Comparison of ENCODE assay signal across 21 cellular contexts in the genomic region with DNA sequence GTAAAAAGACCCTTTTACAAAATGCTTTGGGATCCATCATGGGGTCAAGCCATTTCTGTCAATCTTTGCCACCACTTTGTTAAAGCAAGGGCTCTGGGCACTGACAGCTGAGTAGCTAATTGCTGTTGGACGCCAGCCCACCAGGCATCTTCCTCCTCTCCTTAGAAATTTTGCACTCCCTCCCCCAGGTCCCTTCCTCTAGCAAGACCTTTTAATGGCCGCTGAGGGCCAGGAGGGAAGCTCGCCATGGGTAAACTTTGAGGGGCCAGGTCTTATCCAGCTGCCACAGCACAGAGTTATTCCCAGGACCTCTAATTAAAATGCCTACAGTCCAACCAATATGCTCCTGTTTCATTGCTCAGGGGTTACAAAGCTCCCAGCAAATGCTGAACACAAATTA.
DNase-seq lines count a peak whose midpoint lies in the region; ATAC-seq and TF ChIP-seq lines count a peak whose summit lies in the region.
"Had no signal": no experiment of that assay in that cellular context is flagged by ENCODE, and none has a peak within 500 bp of the region (broad histone marks: within the 10 kb centered on the region; RNA-seq: fewer than 3 reads in every experiment).

No MANE protein-coding gene starts in this region.

- no peaks in the 10 kb centered on the region for H3K9me3 Mint-ChIP-seq in activated naive CD4-positive, alpha-beta T cell treated with anti-CD3 and anti-CD28 coated beads, Interleukin-2, amount 50 U/mL, for 24 hours
- H3K9me3 Mint-ChIP-seq in nephron progenitor cell, result peaks cover 4% of the 10 kb centered on the region

- H3K4me1 Mint-ChIP-seq in activated naive CD4-positive, alpha-beta T cell treated with anti-CD3 and anti-CD28 coated beads, Interleukin-2, amount 50 U/mL, for 24 hours, result peaks cover 84% of the 10 kb centered on the region
- H3K4me1 Mint-ChIP-seq in nephron progenitor cell, result peaks cover 50% of the 10 kb centered on the region

- H3K27me3 Mint-ChIP-seq in activated naive CD4-positive, alpha-beta T cell treated with anti-CD3 and anti-CD28 coated beads, Interleukin-2, amount 50 U/mL, for 24 hours, result no peaks in the 10 kb centered on the region
- H3K27me3 Mint-ChIP-seq in nephron progenitor cell (ENCODE audit: low read depth, poor library complexity), result peaks cover 14% of the 10 kb centered on the region

- TF ChIP-seq CTCF in nephron progenitor cell (IDR thresholded peaks at IDR 0.05), result no peak

- H3K4me3 Mint-ChIP-seq in activated naive CD4-positive, alpha-beta T cell treated with anti-CD3 and anti-CD28 coated beads, Interleukin-2, amount 50 U/mL, for 24 hours, result no peak overlapping the region
- H3K4me3 Mint-ChIP-seq in nephron progenitor cell, result no peak overlapping the region

- no peak for ATAC-seq in HG03342 (IDR thresholded peaks at IDR 0.05; ENCODE audit: unreplicated experiment)
- ATAC-seq in GM18858 (IDR thresholded peaks at IDR 0.05; ENCODE audit: unreplicated experiment), result no peak
- ATAC-seq: GM12878, K562, SK-N-SH treated with all-trans-retinoic acid at 6 μM for 48 hours had no signal

- peak overlapping the region; percentile 17 for H3K27ac Mint-ChIP-seq in activated naive CD4-positive, alpha-beta T cell treated with anti-CD3 and anti-CD28 coated beads, Interleukin-2, amount 50 U/mL, for 24 hours
- peak overlapping the region; percentile 91 for H3K27ac Mint-ChIP-seq in nephron progenitor cell

- peaks cover 11% of the 10 kb centered on the region for H3K36me3 Mint-ChIP-seq in activated naive CD4-positive, alpha-beta T cell treated with anti-CD3 and anti-CD28 coated beads, Interleukin-2, amount 50 U/mL, for 24 hours
- H3K36me3 Mint-ChIP-seq in nephron progenitor cell (ENCODE audit: low read depth), result peaks cover 3% of the 10 kb centered on the region

- no peak for DNase-seq in activated naive CD4-positive, alpha-beta T cell treated with Interleukin-2 at 50 U/mL for 16 hours
- DNase-seq in NCI-H69 (lab: John Stamatoyannopoulos, UW) (peak; percentile 97), nephron progenitor cell (peak; percentile 12), NCI-H2107 treated with DMSO at 0.1 percent for 48 hours (lab: John Stamatoyannopoulos, UW; ENCODE audit: unreplicated experiment) (no peak)
- DNase-seq: ACHN; AML-193; Calu3; DND-41; HCEC 1CT; NCI-H2081 treated with DMSO at 0.1 percent for 48 hours; NCI-H226; NCI-H526; NK-92 treated with Interleukin-12 subunit alpha and Interleukin-12 subunit beta, amount 100 ng/mL, for 24 hours; OCI-M1; SHP77 treated with DMSO at 0.1 percent for 48 hours had no signal

Comparison
In these comparisons a context has a peak if more than half of its experiments do, and no peak if none do; other contexts are left out.
1. DNase-seq: peak in NCI-H69 (single experiment) and nephron progenitor cell (single experiment); none in activated naive CD4-positive, alpha-beta T cell treated with Interleukin-2 at 50 U/mL for 16 hours (single experiment) and NCI-H2107 treated with DMSO at 0.1 percent for 48 hours (single experiment).